ENCODE assay signal across 1 cellular context in genomic region chr3:41961061-41961749, GRCh38.
TF ChIP-seq lines count a peak whose summit lies in the region.

No MANE protein-coding gene starts in this region.

TF ChIP-seq in GM23338, 12 proteins besides CTCF, POLR2A, EP300 and RAD21 (continued from another document):
- TF ChIP-seq ZNF462 (CRISPR knock-in tag; IDR thresholded peaks at IDR 0.05) (no peak), CREB1 (CRISPR knock-in tag; IDR thresholded peaks at IDR 0.05; ENCODE audit: low read depth) (no peak), ZNF114 (CRISPR knock-in tag; IDR thresholded peaks at IDR 0.05) (no peak), NANOG (IDR thresholded peaks at IDR 0.05; ENCODE audit: borderline replicate concordance) (no peak)
